ENCODE assay signal across 11 cellular contexts in genomic region chr12:2154050-2154449, GRCh38.
DNase-seq lines count a peak whose midpoint lies in the region; ATAC-seq and TF ChIP-seq lines count a peak whose summit lies in the region.
"Had no signal": no experiment of that assay in that cellular context is flagged by ENCODE, and none has a peak within 500 bp of the region (broad histone marks: within the 10 kb centered on the region; RNA-seq: fewer than 3 reads in every experiment).

No MANE protein-coding gene starts in this region.

- H3K27ac ChIP-seq in SJSA1 (peak overlapping the region; percentile 65), neuronal stem cell (replicated peaks; ENCODE audit: low read length) (peak overlapping the region; percentile 46), prostate gland (no peak overlapping the region)

- H2BK12ac ChIP-seq in neuronal stem cell (ENCODE audit: low read length) = no peak overlapping the region

- H3K4me3 ChIP-seq in SJSA1 = no peak overlapping the region
- no peak overlapping the region for H3K4me3 ChIP-seq in fibroblast of mammary gland (ENCODE audit: control insufficient read depth, low read depth, low read length)
- no peak overlapping the region for H3K4me3 ChIP-seq in neuronal stem cell (ENCODE audit: low read length in 2 of 2)
- H3K4me3 ChIP-seq in HAP-1 = no peak overlapping the region
- no peak overlapping the region for H3K4me3 ChIP-seq in prostate gland

- H3K18ac ChIP-seq in neuronal stem cell (ENCODE audit: low read length) = peak overlapping the region; percentile 72

- intact Hi-C loops in prostate gland (cut with DNase I) = no loop called here

- H2BK120ac ChIP-seq in neuronal stem cell (ENCODE audit: low read depth, low read length) = no peak overlapping the region

- peak overlapping the region; percentile 13 for H2BK5ac ChIP-seq in neuronal stem cell (ENCODE audit: low read length)

- H3K27me3 ChIP-seq in SJSA1 (replicated peaks) (no peaks in the 10 kb centered on the region), neuronal stem cell (ENCODE audit: control insufficient read depth in 3 of 3, insufficient read depth in 3 of 3, low read depth in 1 of 3, low read length in 3 of 3) (peaks cover 0 to 4% (median 0%) of the 10 kb centered on the region in 3 experiments), HAP-1 (ENCODE audit: low read depth) (no peaks in the 10 kb centered on the region), prostate gland (replicated peaks; ENCODE audit: insufficient read depth) (no peaks in the 10 kb centered on the region)

- in situ Hi-C loops in HAP-1 (cut with MboI; ENCODE audit: low sequenced_read_pairs) = no loop called here

- H4K91ac ChIP-seq in neuronal stem cell (ENCODE audit: low read depth, low read length, poor library complexity) = no peak overlapping the region

- DNase-seq in AG08395 (ENCODE audit: low spot score) (peak; percentile 44), SJSA1 (ENCODE audit: low read depth in 1 of 2, low spot score in 2 of 2) (peak; percentile 71 to 87), fibroblast of mammary gland (ENCODE audit: low read depth) (peak; percentile 76), neuronal stem cell (ENCODE audit: low spot score) (no peak), HAP-1 (ENCODE audit: low spot score in 2 of 2) (no peak), prostate gland (ENCODE audit: low spot score) (no peak)
- no peak for DNase-seq in stimulated activated CD4-positive, alpha-beta T cell treated with anti-CD3 and anti-CD28 coated beads, Interleukin-2, amount 100 ng/mL, for 24 hours
- DNase-seq: activated CD4-positive, alpha-beta memory T cell treated with anti-CD3 and anti-CD28 coated beads, Interleukin-2, amount 10 ng/mL, durations not matched to agents 7 days and 5 days; effector memory CD4-positive, alpha-beta T cell; stimulated activated naive CD8-positive, alpha-beta T cell treated with anti-CD3 and anti-CD28 coated beads, Interleukin-15, Interleukin-2, amounts not matched to agents 100 U/mL and 50 U/mL, for 24 hours had no signal

- no peak for ATAC-seq in GM21423 (IDR thresholded peaks at IDR 0.05; ENCODE audit: unreplicated experiment)
- ATAC-seq: stimulated activated naive CD8-positive, alpha-beta T cell treated with anti-CD3 and anti-CD28 coated beads, Interleukin-15, Interleukin-2, amounts not matched to agents 100 U/mL and 50 U/mL, for 24 hours had no signal

- H3K9me3 ChIP-seq in SJSA1 (replicated peaks) (no peaks in the 10 kb centered on the region), neuronal stem cell (replicated peaks in 1 of 2; ENCODE audit: control insufficient read depth in 2 of 2, insufficient read depth in 1 of 2, low read depth in 1 of 2, low read length in 2 of 2) (no peaks in the 10 kb centered on the region), HAP-1 (no peaks in the 10 kb centered on the region), prostate gland (no peaks in the 10 kb centered on the region)

- no CpG with 5 or more reads among the region's 9 CpGs for WGBS in neuronal stem cell (ENCODE audit: extremely low coverage in 2 of 2, insufficient read length in 2 of 2, insufficient replicate concordance in 1 of 2), 2 donors
- 20% methylated on average over 9 of the region's 9 CpGs for WGBS in prostate gland

- no peaks in the 10 kb centered on the region for H3K36me3 ChIP-seq in SJSA1
- no peaks in the 10 kb centered on the region for H3K36me3 ChIP-seq in neuronal stem cell (replicated peaks in 1 of 2; ENCODE audit: control insufficient read depth in 2 of 2, insufficient read depth in 2 of 2, low read length in 2 of 2)
- H3K36me3 ChIP-seq in HAP-1 (replicated peaks) = no peaks in the 10 kb centered on the region
- H3K36me3 ChIP-seq in prostate gland = no peaks in the 10 kb centered on the region

- H4K8ac ChIP-seq in neuronal stem cell (ENCODE audit: low read depth, low read length) = no peak overlapping the region

- H3K4me1 ChIP-seq in SJSA1 (replicated peaks) (peaks cover 45% of the 10 kb centered on the region), neuronal stem cell (ENCODE audit: control insufficient read depth in 2 of 2, insufficient read depth in 1 of 2, low read depth in 1 of 2, low read length in 2 of 2) (peaks cover 0 to 18% of the 10 kb centered on the region in 2 donors), HAP-1 (no peaks in the 10 kb centered on the region), prostate gland (replicated peaks) (no peaks in the 10 kb centered on the region)

- TF ChIP-seq CTCF in fibroblast of mammary gland (conservative IDR thresholded peaks at IDR 0.05; ENCODE audit: control insufficient read depth, insufficient read depth, low read depth, low read length) (no peak), prostate gland (IDR thresholded peaks at IDR 0.05) (no peak)

- H3K9ac ChIP-seq in neuronal stem cell (ENCODE audit: low read depth, low read length, poor library complexity) = no peak overlapping the region

- H2AFZ ChIP-seq in neuronal stem cell (ENCODE audit: low read length) = peak overlapping the region; percentile 38

- no peak overlapping the region for H2AK5ac ChIP-seq in neuronal stem cell (ENCODE audit: low read depth, low read length)

- H2BK15ac ChIP-seq in neuronal stem cell (ENCODE audit: low read length) = peak overlapping the region; percentile 28

- H3K4ac ChIP-seq in neuronal stem cell (ENCODE audit: low read length) = no peak overlapping the region

- H3K14ac ChIP-seq in neuronal stem cell (ENCODE audit: low read length) = no peak overlapping the region

- no peak overlapping the region for H3K23ac ChIP-seq in neuronal stem cell (ENCODE audit: low read depth, low read length, poor library complexity)

- no peaks in the 10 kb centered on the region for H3K79me1 ChIP-seq in neuronal stem cell (ENCODE audit: low read depth, low read length)

- no peak for TF ChIP-seq POLR2A in prostate gland (IDR thresholded peaks at IDR 0.05)

- H3K4me2 ChIP-seq in neuronal stem cell (ENCODE audit: insufficient read depth, low read length, poor library complexity, severe bottlenecking) = peak overlapping the region; percentile 35

Comparison
In these comparisons a context has a peak if more than half of its experiments do, and no peak if none do; other contexts are left out.
1. DNase-seq: peak in AG08395 (single experiment), SJSA1 (2 of 2) and fibroblast of mammary gland (single experiment); none in neuronal stem cell (single experiment), HAP-1 (0 of 2), stimulated activated CD4-positive, alpha-beta T cell treated with anti-CD3 and anti-CD28 coated beads, Interleukin-2, amount 100 ng/mL, for 24 hours (0 of 2) and prostate gland (single experiment).
2. H3K27ac ChIP-seq: peak in SJSA1 (single experiment) and neuronal stem cell (single experiment); none in prostate gland (0 of 2).